19 cellular contexts compared by ENCODE assay signal in genomic region chr15:46580487-46580886, GRCh38.
DNase-seq lines count a peak whose midpoint lies in the region; ATAC-seq, FAIRE-seq and TF ChIP-seq lines count a peak whose summit lies in the region.
"Had no signal": no experiment of that assay in that cellular context is flagged by ENCODE, and none has a peak within 500 bp of the region (broad histone marks: within the 10 kb centered on the region; RNA-seq: fewer than 3 reads in every experiment).

No MANE protein-coding gene starts in this region.

- 14 to 75% (median 38%) methylated on average over 2 of the region's 2 CpGs for WGBS in stomach, 5 donors

- no peaks in the 10 kb centered on the region for H3K27me3 ChIP-seq in stomach
- H3K27me3 ChIP-seq: BLaER1 treated with 17β-estradiol and CSF1 and Interleukin-3, amounts not matched to agents 10 nM and 100 nM had no signal

- no peak overlapping the region for H3K4me3 ChIP-seq in stomach
- H3K4me3 ChIP-seq: A549; BLaER1 treated with 17β-estradiol and CSF1 and Interleukin-3, amounts not matched to agents 10 nM and 100 nM had no signal

- peak; percentile 60 for FAIRE-seq in D721Med (lab: Jason Lieb, UNC)
- FAIRE-seq: A549, G401.6, GM12891 had no signal

- no peaks in the 10 kb centered on the region for H3K4me1 ChIP-seq in stomach
- H3K4me1 ChIP-seq: A549; BLaER1 treated with 17β-estradiol and CSF1 and Interleukin-3, amounts not matched to agents 10 nM and 100 nM had no signal

- no peak overlapping the region for H3K27ac ChIP-seq in stomach
- H3K27ac ChIP-seq: 22Rv1; A549; BLaER1 treated with 17β-estradiol and CSF1 and Interleukin-3, amounts not matched to agents 10 nM and 100 nM; C4-2B had no signal

- intact Hi-C loops in left colon (cut with DNase I, micrococcal nuclease) = no loop called here
- intact Hi-C loops in stomach (cut with DNase I; ENCODE audit: low total_unique reads) = no loop called here

- H3K36me3 ChIP-seq in stomach = no peaks in the 10 kb centered on the region
- H3K36me3 ChIP-seq: BLaER1 treated with 17β-estradiol and CSF1 and Interleukin-3, amounts not matched to agents 10 nM and 100 nM had no signal

- no peak for TF ChIP-seq POLR2A in stomach (IDR thresholded peaks at IDR 0.05)

- TF ChIP-seq CTCF in D721Med (IDR thresholded peaks at IDR 0.05; ENCODE audit: insufficient read depth, missing control alignments) = no peak
- TF ChIP-seq CTCF in stomach (IDR thresholded peaks at IDR 0.05) = no peak

- DNase-seq in D721Med (ENCODE audit: insufficient read length, low spot score) (no peak), NCI-H82 treated with DMSO at 0.1 percent for 48 hours (lab: John Stamatoyannopoulos, UW; ENCODE audit: unreplicated experiment) (peak; percentile 22), left colon (no peak), stomach (no peak)
- DNase-seq in NK-92 treated with Interleukin-12 subunit alpha and Interleukin-12 subunit beta, amount 100 ng/mL, for 24 hours (lab: John Stamatoyannopoulos, UW) = no peak
- DNase-seq: AML-193; Caco-2; Calu3; CD4-positive, alpha-beta T cell; CD8-positive, alpha-beta T cell; DMS79 treated with DMSO at 0.1 percent for 48 hours; GF-D8 had no signal

- ATAC-seq in left colon = peak; percentile 79
- no peak for ATAC-seq in GM18867 (IDR thresholded peaks at IDR 0.05; ENCODE audit: unreplicated experiment)
- ATAC-seq: A549; CD8-positive, alpha-beta T cell had no signal

- TF ChIP-seq EP300 in stomach (IDR thresholded peaks at IDR 0.05) = no peak

- peaks cover 0 to 4% (median 0%) of the 10 kb centered on the region in 4 donors for H3K9me3 ChIP-seq in stomach
- H3K9me3 ChIP-seq: A549, Caco-2 had no signal
